In genomic region chr1:200918006-200918405, GRCh38 we compare ENCODE assay signal across 20 cellular contexts. TPM values are rescaled to one million over a fixed set of nuclear protein-coding genes. Genes with fewer than 3 reads are reported as not detected.
DNase-seq lines count a peak whose midpoint lies in the region; ATAC-seq and TF ChIP-seq lines count a peak whose summit lies in the region.
"Had no signal": no experiment of that assay in that cellular context is flagged by ENCODE, and none has a peak within 500 bp of the region (broad histone marks: within the 10 kb centered on the region; RNA-seq: fewer than 3 reads in every experiment).

No MANE protein-coding gene starts in this region.

- ATAC-seq in left ventricle myocardium superior (no peak), HG03565 (IDR thresholded peaks at IDR 0.05; ENCODE audit: unreplicated experiment) (no peak)

- H3K4me3 ChIP-seq in spleen (no peak overlapping the region), colonic mucosa (no peak overlapping the region)
- H3K4me3 ChIP-seq: GM12878, GM23248 had no signal

- no peaks in the 10 kb centered on the region for H3K36me3 ChIP-seq in spleen
- H3K36me3 ChIP-seq in colonic mucosa: no peaks in the 10 kb centered on the region

- H3K27me3 ChIP-seq in spleen (replicated peaks in 1 of 7) (peaks cover 0 to 6% (median 0%) of the 10 kb centered on the region in 7 donors), colonic mucosa (no peaks in the 10 kb centered on the region)

- WGBS in spleen, 5 donors: 93 to 98% (median 95%) methylated on average over 2 to 3 of the region's 3 CpGs

- intact Hi-C loops in cardiac septum (cut with DNase I): no loop called here
- intact Hi-C loops in left ventricle myocardium superior (cut with micrococcal nuclease): no loop called here
- intact Hi-C loops in spleen (cut with DNase I; ENCODE audit: low total_unique reads): no loop called here
- intact Hi-C loops in colonic mucosa (cut with DNase I): no loop called here

- H3K9ac ChIP-seq in colonic mucosa (ENCODE audit: low read depth in 2 of 2, low read length in 2 of 2): no peak overlapping the region
- H3K9ac ChIP-seq: GM23248 had no signal

- H3K27ac ChIP-seq in spleen: no peak overlapping the region
- no peak overlapping the region for H3K27ac ChIP-seq in colonic mucosa
- H3K27ac ChIP-seq: GM23248 had no signal

- no peaks in the 10 kb centered on the region for H3K9me3 ChIP-seq in spleen
- no peaks in the 10 kb centered on the region for H3K9me3 ChIP-seq in colonic mucosa

- TF ChIP-seq CTCF in spleen (IDR thresholded peaks at IDR 0.05 in 8 of 11, conservative IDR thresholded peaks at IDR 0.05 in 3 of 11) (no peak), colonic mucosa (IDR thresholded peaks at IDR 0.05) (no peak)

- TF ChIP-seq POLR2A in spleen (IDR thresholded peaks at IDR 0.05): no peak

- DNase-seq in cardiac septum (ENCODE audit: low spot score) (peak; percentile 0), left ventricle myocardium superior (no peak), islet precursor cell (peak; percentile 43), spleen (peak; percentile 9), colonic mucosa (no peak)
- DNase-seq: C1 segment of cervical spinal cord; Calu3; CD4-positive, alpha-beta memory T cell; COR-L47; EL; GDM1; GM23248; HCEC 1CT had no signal

- H3K4me1 ChIP-seq in spleen (no peaks in the 10 kb centered on the region), colonic mucosa (no peaks in the 10 kb centered on the region)

RNA-seq across cellular contexts. Expression of gene INAVA, which starts 23.3 kb away (rescaled TPM):
- total RNA-seq in cardiac septum: 0.27 TPM
- 0.05 TPM for total RNA-seq in left ventricle myocardium superior
- 1 to 10 TPM in 1 of 7 donors, under 1 TPM in 3, not detected in 3; 0.32 to 1.4 (median 0.72) TPM for total RNA-seq in spleen
- polyA plus RNA-seq in spleen: under 1 TPM; 0.39 to 0.42 (median 0.39) TPM
- total RNA-seq in colonic mucosa: 100 to 1,000 TPM; 127 to 167 TPM
- total RNA-seq: GM23248 had no signal
- polyA plus RNA-seq: GM23248 had no signal

RNA-seq across cellular contexts. Expression of gene GPR25, which starts 45.2 kb away (rescaled TPM):
- total RNA-seq in cardiac septum (not detected), left ventricle myocardium superior (not detected), spleen (1 to 10 TPM in 1 of 7 donors, under 1 TPM in 4, not detected in 2; 0.50 to 3.6 (median 0.80) TPM), colonic mucosa (under 1 TPM; 0.19 to 0.27 TPM)
- under 1 TPM; 0.09 to 0.38 (median 0.14) TPM for polyA plus RNA-seq in spleen
- total RNA-seq: A172, A673, Calu3, GM12878, GM23248, H1, H7 had no signal
- polyA plus RNA-seq: BJ, GM12878, GM23248, H1 had no signal

Comparison
In these comparisons a context has a peak if more than half of its experiments do, and no peak if none do; other contexts are left out.
1. DNase-seq: peak in cardiac septum (single experiment), islet precursor cell (single experiment) and spleen (single experiment); none in left ventricle myocardium superior (single experiment) and colonic mucosa (single experiment).
2. RNA of gene INAVA, which starts 23.3 kb away (total RNA-seq): 127 to 167 TPM in colonic mucosa; 0.32 to 1.4 TPM in spleen, 0.27 TPM in cardiac septum (single experiment) and 0.05 TPM in left ventricle myocardium superior (single experiment); every median in the first group is over 10 times any median in the second.